ENCODE assay signal across 12 cellular contexts in genomic region chr11:57793711-57794110, GRCh38. TPM values are rescaled to one million over a fixed set of nuclear protein-coding genes. Genes with fewer than 3 reads are reported as not detected.
DNase-seq lines count a peak whose midpoint lies in the region; ATAC-seq and TF ChIP-seq lines count a peak whose summit lies in the region.
"Had no signal": no experiment of that assay in that cellular context is flagged by ENCODE, and none has a peak within 500 bp of the region (broad histone marks: within the 10 kb centered on the region; RNA-seq: fewer than 3 reads in every experiment).

No MANE protein-coding gene starts in this region.

- H3K4me3 Mint-ChIP-seq in activated CD8-positive, alpha-beta memory T cell treated with anti-CD3 and anti-CD28 coated beads, Interleukin-2, amount 10 ng/mL, durations not matched to agents 7 days and 5 days = no peak overlapping the region
- H3K4me3 Mint-ChIP-seq in activated CD4-positive, alpha-beta memory T cell treated with anti-CD3 and anti-CD28 coated beads, Interleukin-2, amount 10 ng/mL, durations not matched to agents 7 days and 5 days = no peak overlapping the region

- DNase-seq in activated CD8-positive, alpha-beta memory T cell treated with anti-CD3 and anti-CD28 coated beads, Interleukin-2, amount 10 ng/mL, durations not matched to agents 7 days and 5 days = no peak
- DNase-seq in activated CD8-positive, alpha-beta memory T cell treated with anti-CD3 and anti-CD28 coated beads, Interleukin-2, amount 50 U/mL, for 4 hours = no peak
- no peak for DNase-seq in activated CD4-positive, alpha-beta memory T cell treated with anti-CD3 and anti-CD28 coated beads, Interleukin-2, amount 10 ng/mL, durations not matched to agents 7 days and 5 days
- DNase-seq in SKM-1 treated with dmso at 0.1 percent for 144 hours (lab: John Stamatoyannopoulos, UW; ENCODE audit: unreplicated experiment) (no peak), lower leg skin (ENCODE audit: low spot score in 2 of 2) (no peak)
- DNase-seq: activated CD4-positive, alpha-beta T cell treated with anti-CD3 and anti-CD28 coated beads for 48 hours; midbrain; NCI-H1930 had no signal

- peaks cover 9% of the 10 kb centered on the region for H3K36me3 Mint-ChIP-seq in activated CD8-positive, alpha-beta memory T cell treated with anti-CD3 and anti-CD28 coated beads, Interleukin-2, amount 10 ng/mL, durations not matched to agents 7 days and 5 days
- H3K36me3 Mint-ChIP-seq in activated CD4-positive, alpha-beta memory T cell treated with anti-CD3 and anti-CD28 coated beads, Interleukin-2, amount 10 ng/mL, durations not matched to agents 7 days and 5 days (ENCODE audit: low read depth) = peaks cover 13% of the 10 kb centered on the region

- WGBS in gastroesophageal sphincter (ENCODE audit: low coverage in 1 of 2), 2 donors = 49 to 59% methylated on average over 6 to 7 of the region's 7 CpGs
- WGBS in lower leg skin, 2 donors = 58 to 65% methylated on average over 7 of the region's 7 CpGs

- H3K9me3 Mint-ChIP-seq in activated CD8-positive, alpha-beta memory T cell treated with anti-CD3 and anti-CD28 coated beads, Interleukin-2, amount 10 ng/mL, durations not matched to agents 7 days and 5 days (ENCODE audit: low read depth) = no peaks in the 10 kb centered on the region
- H3K9me3 Mint-ChIP-seq in activated CD4-positive, alpha-beta memory T cell treated with anti-CD3 and anti-CD28 coated beads, Interleukin-2, amount 10 ng/mL, durations not matched to agents 7 days and 5 days = no peaks in the 10 kb centered on the region

- CTCF ChIA-PET in activated CD8-positive, alpha-beta memory T cell treated with anti-CD3 and anti-CD28 coated beads, Interleukin-2, amount 10 ng/mL, durations not matched to agents 7 days and 5 days (lab: Charles Lee) = no interaction called here
- CTCF ChIA-PET in activated CD4-positive, alpha-beta memory T cell treated with anti-CD3 and anti-CD28 coated beads, Interleukin-2, amount 10 ng/mL, durations not matched to agents 7 days and 5 days (lab: Charles Lee) = no interaction called here

- intact Hi-C loops in lower leg skin (cut with DNase I; ENCODE audit: low total_unique reads) = no loop called here

- no peak overlapping the region for H3K4me3 ChIP-seq in gastroesophageal sphincter
- no peak overlapping the region for H3K4me3 ChIP-seq in subcutaneous abdominal adipose tissue (ENCODE audit: low read depth in 1 of 5, low read length in 5 of 5)
- no peak overlapping the region for H3K4me3 ChIP-seq in lower leg skin (ENCODE audit: low read depth, poor library complexity, severe bottlenecking)

- H3K36me3 ChIP-seq in gastroesophageal sphincter = peaks cover 4 to 53% of the 10 kb centered on the region in 2 donors
- peaks cover 5 to 51% (median 33%) of the 10 kb centered on the region in 5 donors for H3K36me3 ChIP-seq in subcutaneous abdominal adipose tissue (ENCODE audit: control insufficient read depth in 5 of 5, insufficient read depth in 5 of 5, low read length in 5 of 5)

- no peaks in the 10 kb centered on the region for H3K27me3 ChIP-seq in gastroesophageal sphincter
- no peaks in the 10 kb centered on the region for H3K27me3 ChIP-seq in subcutaneous abdominal adipose tissue (ENCODE audit: control insufficient read depth in 5 of 5, insufficient read depth in 4 of 5, low read length in 5 of 5)

- POLR2A ChIA-PET in activated CD4-positive, alpha-beta memory T cell treated with anti-CD3 and anti-CD28 coated beads, Interleukin-2, amount 10 ng/mL, durations not matched to agents 7 days and 5 days (lab: Charles Lee) = interaction anchor here (5.9 kb wide), 1 partner anchor 52 kb away, joined by 35 read pairs; the partner anchor contains the start of gene SELENOH

- TF ChIP-seq EP300 in gastroesophageal sphincter (IDR thresholded peaks at IDR 0.05) = no peak

- no peaks in the 10 kb centered on the region for H3K27me3 Mint-ChIP-seq in activated CD8-positive, alpha-beta memory T cell treated with anti-CD3 and anti-CD28 coated beads, Interleukin-2, amount 10 ng/mL, durations not matched to agents 7 days and 5 days
- H3K27me3 Mint-ChIP-seq in activated CD4-positive, alpha-beta memory T cell treated with anti-CD3 and anti-CD28 coated beads, Interleukin-2, amount 10 ng/mL, durations not matched to agents 7 days and 5 days = no peaks in the 10 kb centered on the region

- H3K27ac ChIP-seq in gastroesophageal sphincter (peak overlapping the region in 3 of 4 donors; percentile 34 to 44 (median 43)), subcutaneous abdominal adipose tissue (ENCODE audit: low read depth, low read length) (peak overlapping the region; percentile 76)

- H3K9me3 ChIP-seq in gastroesophageal sphincter = no peaks in the 10 kb centered on the region
- H3K9me3 ChIP-seq in subcutaneous abdominal adipose tissue (ENCODE audit: control insufficient read depth in 5 of 5, low read length in 5 of 5) = no peaks in the 10 kb centered on the region

- peaks cover 44% of the 10 kb centered on the region for H3K4me1 Mint-ChIP-seq in activated CD8-positive, alpha-beta memory T cell treated with anti-CD3 and anti-CD28 coated beads, Interleukin-2, amount 10 ng/mL, durations not matched to agents 7 days and 5 days
- peaks cover 43% of the 10 kb centered on the region for H3K4me1 Mint-ChIP-seq in activated CD4-positive, alpha-beta memory T cell treated with anti-CD3 and anti-CD28 coated beads, Interleukin-2, amount 10 ng/mL, durations not matched to agents 7 days and 5 days

- H3K4me1 ChIP-seq in gastroesophageal sphincter = peaks cover 0 to 80% (median 18%) of the 10 kb centered on the region in 3 donors
- peaks cover 10 to 57% (median 25%) of the 10 kb centered on the region in 5 donors for H3K4me1 ChIP-seq in subcutaneous abdominal adipose tissue (ENCODE audit: control insufficient read depth in 5 of 5, insufficient read depth in 5 of 5, low read length in 5 of 5)

- TF ChIP-seq CTCF in gastroesophageal sphincter (IDR thresholded peaks at IDR 0.05) (no peak), lower leg skin (IDR thresholded peaks at IDR 0.05) (no peak)

- peak overlapping the region; percentile 70 for H3K27ac Mint-ChIP-seq in activated CD8-positive, alpha-beta memory T cell treated with anti-CD3 and anti-CD28 coated beads, Interleukin-2, amount 10 ng/mL, durations not matched to agents 7 days and 5 days
- H3K27ac Mint-ChIP-seq in activated CD4-positive, alpha-beta memory T cell treated with anti-CD3 and anti-CD28 coated beads, Interleukin-2, amount 10 ng/mL, durations not matched to agents 7 days and 5 days = peak overlapping the region; percentile 58

- TF ChIP-seq POLR2A in gastroesophageal sphincter (IDR thresholded peaks at IDR 0.05) = no peak
- TF ChIP-seq POLR2A in lower leg skin (IDR thresholded peaks at IDR 0.05) = no peak

- peak overlapping the region in 1 of 5 donors; percentile 47 for H3K9ac ChIP-seq in subcutaneous abdominal adipose tissue (ENCODE audit: low read length in 5 of 5)

- no peak for ATAC-seq in activated CD8-positive, alpha-beta memory T cell treated with anti-CD3 and anti-CD28 coated beads, Interleukin-2, amount 10 ng/mL, durations not matched to agents 7 days and 5 days
- ATAC-seq in gastroesophageal sphincter (no peak), HG02885 (IDR thresholded peaks at IDR 0.05; ENCODE audit: poor library complexity, unreplicated experiment) (no peak)

RNA-seq across cellular contexts. Expression of gene CTNND1, which starts 32.1 kb away (rescaled TPM):
- total RNA-seq in activated CD8-positive, alpha-beta memory T cell treated with anti-CD3 and anti-CD28 coated beads, Interleukin-2, amount 10 ng/mL, durations not matched to agents 7 days and 5 days = 1 to 10 TPM; 5.0 to 7.7 TPM
- total RNA-seq in activated CD4-positive, alpha-beta memory T cell treated with anti-CD3 and anti-CD28 coated beads, Interleukin-2, amount 10 ng/mL, durations not matched to agents 7 days and 5 days = 1 to 10 TPM; 2.4 to 4.5 TPM
- total RNA-seq in gastroesophageal sphincter = 100 to 1,000 TPM in 1 of 4 donors, 10 to 100 TPM in 3; 87.6 to 123 (median 93.8) TPM
- 100 to 1,000 TPM; 186 to 243 (median 197) TPM for total RNA-seq in lower leg skin

RNA-seq across cellular contexts. Expression of gene BTBD18, which starts 42.1 kb away (rescaled TPM):
- not detected for total RNA-seq in activated CD8-positive, alpha-beta memory T cell treated with anti-CD3 and anti-CD28 coated beads, Interleukin-2, amount 10 ng/mL, durations not matched to agents 7 days and 5 days
- total RNA-seq in activated CD4-positive, alpha-beta memory T cell treated with anti-CD3 and anti-CD28 coated beads, Interleukin-2, amount 10 ng/mL, durations not matched to agents 7 days and 5 days = not detected
- total RNA-seq in gastroesophageal sphincter (not detected), lower leg skin (not detected)
- total RNA-seq: fibroblast of villous mesenchyme had no signal

RNA-seq across cellular contexts. Expression of gene SELENOH, which starts 52.4 kb away (rescaled TPM):
- 100 to 1,000 TPM; 114 to 145 TPM for total RNA-seq in activated CD8-positive, alpha-beta memory T cell treated with anti-CD3 and anti-CD28 coated beads, Interleukin-2, amount 10 ng/mL, durations not matched to agents 7 days and 5 days
- total RNA-seq in activated CD4-positive, alpha-beta memory T cell treated with anti-CD3 and anti-CD28 coated beads, Interleukin-2, amount 10 ng/mL, durations not matched to agents 7 days and 5 days = 100 to 1,000 TPM; 148 to 162 TPM
- total RNA-seq in gastroesophageal sphincter (100 to 1,000 TPM in 2 of 4 donors, 10 to 100 TPM in 2; 81.2 to 143 (median 97.0) TPM), lower leg skin (100 to 1,000 TPM; 113 to 133 (median 124) TPM)

Comparison
In these comparisons a context has a peak if more than half of its experiments do, and no peak if none do; other contexts are left out.
1. RNA of gene CTNND1, which starts 32.1 kb away (total RNA-seq): 186 to 243 TPM in lower leg skin and 87.6 to 123 TPM in gastroesophageal sphincter; 5.0 to 7.7 TPM in activated CD8-positive, alpha-beta memory T cell treated with anti-CD3 and anti-CD28 coated beads, Interleukin-2, amount 10 ng/mL, durations not matched to agents 7 days and 5 days and 2.4 to 4.5 TPM in activated CD4-positive, alpha-beta memory T cell treated with anti-CD3 and anti-CD28 coated beads, Interleukin-2, amount 10 ng/mL, durations not matched to agents 7 days and 5 days; every median in the first group is over 10 times any median in the second.